1 cellular context compared by ENCODE assay signal in genomic region chr17:79939755-79940154, GRCh38.
TF ChIP-seq lines count a peak whose summit lies in the region.

No MANE protein-coding gene starts in this region.

TF ChIP-seq in SK-N-SH treated with all-trans-retinoic acid at 6 μM for 48 hours, 23 proteins besides CTCF, POLR2A, EP300 and RAD21 (continued from another document):
- TF ChIP-seq, protein P1, sequence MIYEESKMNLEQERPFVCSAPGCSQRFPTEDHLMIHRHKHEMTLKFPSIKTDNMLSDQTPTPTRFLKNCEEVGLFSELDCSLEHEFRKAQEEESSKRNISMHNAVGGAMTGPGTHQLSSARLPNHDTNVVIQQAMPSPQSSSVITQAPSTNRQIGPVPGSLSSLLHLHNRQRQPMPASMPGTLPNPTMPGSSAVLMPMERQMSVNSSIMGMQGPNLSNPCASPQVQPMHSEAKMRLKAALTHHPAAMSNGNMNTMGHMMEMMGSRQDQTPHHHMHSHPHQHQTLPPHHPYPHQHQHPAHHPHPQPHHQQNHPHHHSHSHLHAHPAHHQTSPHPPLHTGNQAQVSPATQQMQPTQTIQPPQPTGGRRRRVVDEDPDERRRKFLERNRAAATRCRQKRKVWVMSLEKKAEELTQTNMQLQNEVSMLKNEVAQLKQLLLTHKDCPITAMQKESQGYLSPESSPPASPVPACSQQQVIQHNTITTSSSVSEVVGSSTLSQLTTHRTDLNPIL (CRISPR knock-in tag; IDR thresholded peaks at IDR 0.05; ENCODE audit: low read depth) = no peak
- TF ChIP-seq CSRNP3 (CRISPR knock-in tag; IDR thresholded peaks at IDR 0.05) (no peak), CSDC2 (CRISPR knock-in tag; IDR thresholded peaks at IDR 0.05) (no peak), ZNF565 (CRISPR knock-in tag; conservative IDR thresholded peaks at IDR 0.05; ENCODE audit: low read depth) (no peak)
